Comparison of ENCODE assay signal across 1 cellular context in genomic region chr19:35279985-35280821, GRCh38.
TF ChIP-seq lines count a peak whose summit lies in the region.

No MANE protein-coding gene starts in this region.

TF ChIP-seq in HepG2, 621 proteins besides CTCF, POLR2A, EP300 and RAD21 (continued from another document and continues in another):
- peak; percentile 57; the same call in 1 of the 2 replicates for TF ChIP-seq RXRB (CRISPR knock-in tag; IDR thresholded peaks at IDR 0.05; ENCODE audit: borderline replicate concordance)
- TF ChIP-seq NR3C1 (CRISPR knock-in tag; IDR thresholded peaks at IDR 0.05) = no peak
- TF ChIP-seq ZSCAN31 (CRISPR knock-in tag; IDR thresholded peaks at IDR 0.05; ENCODE audit: low read depth) = no peak
- no peak; the same call in 1 of the 2 replicates for TF ChIP-seq ZNF709 (CRISPR knock-in tag; IDR thresholded peaks at IDR 0.05)
- no peak for TF ChIP-seq ZFP82 (CRISPR knock-in tag; IDR thresholded peaks at IDR 0.05; ENCODE audit: borderline replicate concordance)
- no peak for TF ChIP-seq ZBTB10 (CRISPR knock-in tag; IDR thresholded peaks at IDR 0.05; ENCODE audit: borderline replicate concordance)
- TF ChIP-seq ZNF674 (CRISPR knock-in tag; IDR thresholded peaks at IDR 0.05; ENCODE audit: low read depth) = no peak
- no peak for TF ChIP-seq ZMYM2 (CRISPR knock-in tag; IDR thresholded peaks at IDR 0.05)
- TF ChIP-seq SMARCE1 (IDR thresholded peaks at IDR 0.05; ENCODE audit: borderline replicate concordance) = no peak
- peak; percentile 42; the same call in 1 of the 2 replicates for TF ChIP-seq ZNF574 (CRISPR knock-in tag; IDR thresholded peaks at IDR 0.05)
- no peak for TF ChIP-seq ZNF569 (CRISPR knock-in tag; IDR thresholded peaks at IDR 0.05; ENCODE audit: borderline replicate concordance)
- TF ChIP-seq SKI (IDR thresholded peaks at IDR 0.05; ENCODE audit: partially characterized antibody) = peak; percentile 54
- TF ChIP-seq POGK (CRISPR knock-in tag; conservative IDR thresholded peaks at IDR 0.05) = no peak
- 0 out of 2 replicates have a peak, but pooled peaks have one; percentile 48 for TF ChIP-seq PAX8 (CRISPR knock-in tag; IDR thresholded peaks at IDR 0.05; ENCODE audit: borderline replicate concordance)
- TF ChIP-seq ETS1 (CRISPR knock-in tag; IDR thresholded peaks at IDR 0.05) = no peak
- no peak for TF ChIP-seq SALL2 (CRISPR knock-in tag; IDR thresholded peaks at IDR 0.05)
- no peak for TF ChIP-seq ZNF12 (CRISPR knock-in tag; IDR thresholded peaks at IDR 0.05)
- TF ChIP-seq CBX2 (IDR thresholded peaks at IDR 0.05; ENCODE audit: low read depth, low read length) = no peak
- TF ChIP-seq CBX2 (CRISPR knock-in tag; IDR thresholded peaks at IDR 0.05; ENCODE audit: low read depth) = no peak
- no peak for TF ChIP-seq ZNF280D (CRISPR knock-in tag; IDR thresholded peaks at IDR 0.05)
- no peak for TF ChIP-seq ZNF354B (CRISPR knock-in tag; IDR thresholded peaks at IDR 0.05)
- TF ChIP-seq ZBTB4 (CRISPR knock-in tag; IDR thresholded peaks at IDR 0.05; ENCODE audit: borderline replicate concordance) = 0 out of 2 replicates have a peak, but pooled peaks have one; percentile 17
- no peak for TF ChIP-seq MBD4 (IDR thresholded peaks at IDR 0.05; ENCODE audit: borderline replicate concordance, low read length)
- TF ChIP-seq TMF1 (CRISPR knock-in tag; IDR thresholded peaks at IDR 0.05; ENCODE audit: low read depth) = no peak
- peak; percentile 67; the same call in 1 of the 2 replicates for TF ChIP-seq ZSCAN25 (CRISPR knock-in tag; IDR thresholded peaks at IDR 0.05)
- TF ChIP-seq ZBTB33 (CRISPR knock-in tag; IDR thresholded peaks at IDR 0.05) = peak; percentile 82
- TF ChIP-seq ARID4A (CRISPR knock-in tag; IDR thresholded peaks at IDR 0.05; ENCODE audit: borderline replicate concordance) = peak; percentile 27; the same call in 1 of the 2 replicates
- TF ChIP-seq CEBPG (CRISPR knock-in tag; IDR thresholded peaks at IDR 0.05) = peak; percentile 90
- no peak for TF ChIP-seq HCFC1 (IDR thresholded peaks at IDR 0.05; ENCODE audit: low read depth, low read length)
